In genomic region chr1:56578963-56579875, GRCh38 we compare ENCODE assay signal across 8 cellular contexts. TPM values are rescaled to one million over a fixed set of nuclear protein-coding genes. Genes with fewer than 3 reads are reported as not detected.
DNase-seq lines count a peak whose midpoint lies in the region; FAIRE-seq and TF ChIP-seq lines count a peak whose summit lies in the region.

PLPP3 (minus strand) TSS chr1:56579563; CDS start chr1:56579016, 547 bp downstream.

- H4K20me1 ChIP-seq in neural progenitor cell (ENCODE audit: low read depth), result peaks cover 43% of the 10 kb centered on the region

- H3K27me3 Mint-ChIP-seq in Caco-2 (ENCODE audit: insufficient read depth, unreplicated experiment), result no peaks in the 10 kb centered on the region
- peaks cover 2% of the 10 kb centered on the region for H3K27me3 Mint-ChIP-seq in glutamatergic neuron (ENCODE audit: unreplicated experiment)
- no peaks in the 10 kb centered on the region for H3K27me3 Mint-ChIP-seq in neural progenitor cell (ENCODE audit: insufficient read depth, low read depth)

- H3K36me3 ChIP-seq in Caco-2 (ENCODE audit: control insufficient read depth, insufficient read depth, low read length) (no peaks in the 10 kb centered on the region), adipocyte (ENCODE audit: control insufficient read depth, insufficient read depth, low read length, severe bottlenecking) (no peaks in the 10 kb centered on the region), neural progenitor cell (no peaks in the 10 kb centered on the region)
- no peaks in the 10 kb centered on the region for H3K36me3 ChIP-seq in effector memory CD4-positive, alpha-beta T cell (ENCODE audit: control insufficient read depth, insufficient read depth, low read length)

- H3K36me3 Mint-ChIP-seq in Caco-2 (ENCODE audit: insufficient read depth, unreplicated experiment), result peaks cover 25% of the 10 kb centered on the region
- H3K36me3 Mint-ChIP-seq in glutamatergic neuron (ENCODE audit: unreplicated experiment), result no peaks in the 10 kb centered on the region
- H3K36me3 Mint-ChIP-seq in neural progenitor cell, result no peaks in the 10 kb centered on the region

- H3K4me1 ChIP-seq in Caco-2, result peaks cover 24% of the 10 kb centered on the region
- H3K4me1 ChIP-seq in adipocyte (ENCODE audit: control insufficient read depth, insufficient read depth, low read length), result peaks cover 34% of the 10 kb centered on the region
- H3K4me1 ChIP-seq in neural progenitor cell, result peaks cover 35% of the 10 kb centered on the region
- H3K4me1 ChIP-seq in effector memory CD4-positive, alpha-beta T cell (ENCODE audit: control insufficient read depth, insufficient read depth, low read length, poor library complexity, severe bottlenecking), result no peaks in the 10 kb centered on the region

- DNase-seq in Caco-2 (peak; percentile 80 to 85), H54 (ENCODE audit: insufficient read length, low spot score) (peak; percentile 79), NCI-H510A (lab: John Stamatoyannopoulos, UW) (peak; percentile 72), adipocyte (ENCODE audit: low read depth) (peak; percentile 98), glutamatergic neuron (peak; percentile 66), neural progenitor cell (ENCODE audit: low spot score) (peak; percentile 93)
- DNase-seq in stimulated activated CD4-positive, alpha-beta T cell treated with anti-CD3 and anti-CD28 coated beads, Interleukin-1b, Interleukin-23, amount 100 ng/mL, for 48 hours, result no peak
- DNase-seq in effector memory CD4-positive, alpha-beta T cell, result no peak

- no peaks in the 10 kb centered on the region for H3K27me3 ChIP-seq in Caco-2 (replicated peaks; ENCODE audit: control insufficient read depth, insufficient read depth, low read length)
- no peaks in the 10 kb centered on the region for H3K27me3 ChIP-seq in adipocyte (replicated peaks; ENCODE audit: control insufficient read depth, insufficient read depth, low read length)
- H3K27me3 ChIP-seq in neural progenitor cell, result no peaks in the 10 kb centered on the region
- H3K27me3 ChIP-seq in effector memory CD4-positive, alpha-beta T cell (replicated peaks; ENCODE audit: control insufficient read depth, insufficient read depth, low read length, poor library complexity, severe bottlenecking), result peaks cover 10% of the 10 kb centered on the region

- FAIRE-seq in H54 (lab: Jason Lieb, UNC), result peak; percentile 60

- peaks cover 40% of the 10 kb centered on the region for H3F3A ChIP-seq in neural progenitor cell (ENCODE audit: low read depth)

- H3K4me2 ChIP-seq in neural progenitor cell, result peak within 1 kb of the TSS; percentile 96

- peak within 1 kb of the TSS; percentile 94 for H3K9ac ChIP-seq in adipocyte (ENCODE audit: low read length)
- H3K9ac ChIP-seq in neural progenitor cell, result peak within 1 kb of the TSS; percentile 68

- BruUV-seq in Caco-2 (replicated peaks; lab: Mats Ljungman, UMichigan), result no TSS peak

- intact Hi-C loops in Caco-2 (cut with micrococcal nuclease; ENCODE audit: unreplicated experiment), result loop anchor here (2.0 to 10.0 kb wide), 6 partner anchors 42 to 164 kb away; no protein-coding TSS in a partner anchor

- H2AFZ ChIP-seq in neural progenitor cell (replicated peaks), result peak within 1 kb of the TSS; percentile 70

- peak within 1 kb of the TSS; percentile 92 for H3K27ac ChIP-seq in neural progenitor cell
- no peak within 1 kb of the TSS for H3K27ac ChIP-seq in effector memory CD4-positive, alpha-beta T cell (ENCODE audit: insufficient read depth, low read length, poor library complexity, severe bottlenecking)

- peaks cover 11% of the 10 kb centered on the region for H3K4me1 Mint-ChIP-seq in Caco-2 (ENCODE audit: low read depth, unreplicated experiment)
- H3K4me1 Mint-ChIP-seq in glutamatergic neuron (ENCODE audit: low read depth, unreplicated experiment), result peaks cover 11% of the 10 kb centered on the region
- peaks cover 42% of the 10 kb centered on the region for H3K4me1 Mint-ChIP-seq in neural progenitor cell

- H3K9me3 ChIP-seq in Caco-2, result no peaks in the 10 kb centered on the region
- no peaks in the 10 kb centered on the region for H3K9me3 ChIP-seq in adipocyte (ENCODE audit: control insufficient read depth, low read length)
- no peaks in the 10 kb centered on the region for H3K9me3 ChIP-seq in neural progenitor cell (ENCODE audit: low read depth)
- H3K9me3 ChIP-seq in effector memory CD4-positive, alpha-beta T cell (ENCODE audit: control insufficient read depth, low read length), result no peaks in the 10 kb centered on the region

- H3K27ac Mint-ChIP-seq in Caco-2 (ENCODE audit: unreplicated experiment) (peak within 1 kb of the TSS; percentile 97), glutamatergic neuron (ENCODE audit: unreplicated experiment) (peak within 1 kb of the TSS; percentile 76), neural progenitor cell (peak within 1 kb of the TSS; percentile 97)

- H3K4me3 Mint-ChIP-seq in Caco-2 (ENCODE audit: unreplicated experiment) (peak within 1 kb of the TSS; percentile 94), glutamatergic neuron (ENCODE audit: unreplicated experiment) (peak within 1 kb of the TSS; percentile 99), neural progenitor cell (peak within 1 kb of the TSS; percentile 99)

- POLR2A ChIA-PET in Caco-2 (lab: Charles Lee), result interaction anchor here (0.6 to 1.4 kb wide), 2 partner anchors 10 to 13 kb away, joined by 3 to 6 read pairs; no protein-coding TSS in a partner anchor

- TF ChIP-seq CTCF in Caco-2 (IDR thresholded peaks at IDR 0.05; ENCODE audit: insufficient read depth in 1 of 2, low read depth in 1 of 2, low read length in 1 of 2, severe bottlenecking in 1 of 2, unreplicated experiment in 1 of 2) (peak; percentile 8 to 51), glutamatergic neuron (IDR thresholded peaks at IDR 0.05; ENCODE audit: partially characterized antibody, unreplicated experiment) (peak; percentile 42), neural progenitor cell (IDR thresholded peaks at IDR 0.05) (peak; percentile 62)

- H3K9me3 Mint-ChIP-seq in Caco-2 (ENCODE audit: unreplicated experiment), result no peaks in the 10 kb centered on the region
- H3K9me3 Mint-ChIP-seq in glutamatergic neuron (ENCODE audit: unreplicated experiment), result peaks cover 3% of the 10 kb centered on the region
- no peaks in the 10 kb centered on the region for H3K9me3 Mint-ChIP-seq in neural progenitor cell

- peaks cover 49% of the 10 kb centered on the region for H3K79me2 ChIP-seq in neural progenitor cell (ENCODE audit: low read depth)

- H3K4me3 ChIP-seq in Caco-2 (ENCODE audit: low read depth, low read length), result peak within 1 kb of the TSS; percentile 76
- H3K4me3 ChIP-seq in adipocyte (ENCODE audit: low read length), result peak within 1 kb of the TSS; percentile 96
- H3K4me3 ChIP-seq in neural progenitor cell, result peak within 1 kb of the TSS; percentile 96
- no peak within 1 kb of the TSS for H3K4me3 ChIP-seq in effector memory CD4-positive, alpha-beta T cell (ENCODE audit: insufficient read depth, low read depth, low read length, poor library complexity, severe bottlenecking)

- CTCF ChIA-PET in Caco-2 (lab: Charles Lee), result interaction anchor here (0.5 to 1.2 kb wide), 3 partner anchors 10 to 888 kb away, joined by 3 to 4 read pairs (median 3); no protein-coding TSS in a partner anchor

- peak; percentile 75 for TF ChIP-seq POLR2A in H54 (IDR thresholded peaks at IDR 0.05; ENCODE audit: low read depth, low read length)

RNA-seq across cellular contexts. Expression of gene PLPP3, which starts in this region (rescaled TPM):
- 39.2 and 41.0 TPM in 2 replicates for total RNA-seq in Caco-2 (2022)
- total RNA-seq in glutamatergic neuron (ENCODE audit: unreplicated experiment), result 11.7 TPM
- 28.5 and 32.8 TPM in 2 replicates for total RNA-seq in neural progenitor cell (ENCODE audit: low replicate concordance)

Comparison
In these comparisons a context has a peak if more than half of its experiments do, and no peak if none do; other contexts are left out.
1. DNase-seq: peak in Caco-2 (2 of 2), H54 (single experiment), NCI-H510A (single experiment), adipocyte (single experiment), glutamatergic neuron (single experiment) and neural progenitor cell (single experiment); none in stimulated activated CD4-positive, alpha-beta T cell treated with anti-CD3 and anti-CD28 coated beads, Interleukin-1b, Interleukin-23, amount 100 ng/mL, for 48 hours (single experiment) and effector memory CD4-positive, alpha-beta T cell (0 of 3).
2. Peak in every context shown above with its lines, with median percentiles within 50 percentile points of each other: H3K27ac Mint-ChIP-seq, H3K4me3 Mint-ChIP-seq and CTCF ChIP-seq.